In the genomic region with DNA sequence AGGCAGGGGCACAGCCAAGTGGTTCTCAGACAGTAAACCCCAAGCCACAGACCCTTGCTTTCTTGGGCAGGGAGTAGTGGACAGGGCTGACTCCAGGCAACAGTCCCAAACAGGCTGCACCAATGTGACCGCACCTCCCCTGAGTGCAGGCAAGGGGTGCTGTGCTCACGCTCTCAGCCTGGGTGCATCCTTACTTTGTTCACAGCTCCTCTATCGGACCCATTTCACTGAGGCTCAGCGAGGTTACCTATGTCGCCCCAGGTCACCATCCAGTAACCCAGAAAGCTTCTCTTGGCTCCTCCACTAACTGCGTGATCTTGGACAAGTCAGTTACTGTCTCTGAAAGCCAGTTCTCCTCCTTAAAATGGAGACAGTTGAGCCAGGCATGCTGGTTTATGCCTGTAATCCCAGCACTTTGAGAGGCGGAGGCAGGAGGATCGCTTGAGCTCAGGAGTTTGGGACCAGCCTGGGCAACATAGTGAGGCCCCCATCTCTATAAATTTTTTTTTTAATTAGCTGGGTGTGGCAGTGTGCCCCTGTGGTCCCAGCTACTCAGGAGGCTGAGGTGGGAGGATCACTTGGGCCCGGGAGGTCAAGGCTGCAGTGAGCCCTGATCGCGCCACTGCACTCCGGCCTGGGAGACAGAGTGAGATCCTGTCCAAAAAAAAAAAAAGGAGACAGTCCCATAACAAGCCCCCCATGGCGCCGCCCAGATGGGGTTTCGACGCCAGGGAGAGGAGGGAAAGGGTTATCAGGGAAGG, we compare ENCODE assay signal across 8 cellular contexts. TPM values are rescaled to one million over a fixed set of nuclear protein-coding genes. Genes with fewer than 3 reads are reported as not detected.
DNase-seq lines count a peak whose midpoint lies in the region; ATAC-seq and TF ChIP-seq lines count a peak whose summit lies in the region.

No MANE protein-coding gene starts in this region.

- H4K8ac ChIP-seq in mesendoderm (ENCODE audit: low read depth, low read length): no peak overlapping the region

- H3K23ac ChIP-seq in mesendoderm (ENCODE audit: low read length): no peak overlapping the region

- H3K56ac ChIP-seq in mesendoderm (ENCODE audit: low read length): peak overlapping the region; percentile 84

- no peak for TF ChIP-seq POLR2A in heart left ventricle (IDR thresholded peaks at IDR 0.05)

- peak overlapping the region in 4 of 5 experiments; percentile 70 to 93 (median 88) for H3K27ac Mint-ChIP-seq in brain

- H3K79me2 ChIP-seq in mesendoderm (ENCODE audit: control insufficient read depth, insufficient read depth, low read length): no peaks in the 10 kb centered on the region

- intact Hi-C loops in heart left ventricle (cut with DNase I) (no loop called here), left ventricle myocardium superior (cut with micrococcal nuclease) (no loop called here), mucosa of descending colon (cut with DNase I, micrococcal nuclease) (no loop called here)

- no peak overlapping the region for H4K5ac ChIP-seq in mesendoderm (ENCODE audit: low read length)

- no peak overlapping the region for H3K18ac ChIP-seq in mesendoderm (ENCODE audit: low read length)

- H3K36me3 Mint-ChIP-seq in brain: peaks cover 19% of the 10 kb centered on the region

- no peak overlapping the region for H2AK5ac ChIP-seq in mesendoderm (ENCODE audit: low read length)

- no peaks in the 10 kb centered on the region for H3K79me1 ChIP-seq in mesendoderm (ENCODE audit: low read length)

- H2BK5ac ChIP-seq in mesendoderm (ENCODE audit: low read length): no peak overlapping the region

- no peak overlapping the region for H2BK15ac ChIP-seq in mesendoderm (replicated peaks; ENCODE audit: low read depth)

- peaks cover 10% of the 10 kb centered on the region for H3K4me1 Mint-ChIP-seq in brain

- WGBS in heart left ventricle, 4 donors: 39 to 49% (median 45%) methylated on average over 11 to 16 of the region's 16 CpGs
- no CpG with 5 or more reads among the region's 16 CpGs for WGBS in mesendoderm (ENCODE audit: extremely low coverage, insufficient coverage, low lambda C conversion rate)

- peaks cover 0 to 7% (median 0%) of the 10 kb centered on the region in 5 experiments for H3K9me3 Mint-ChIP-seq in brain

- H3K27me3 ChIP-seq in heart left ventricle (no peaks in the 10 kb centered on the region), mesendoderm (ENCODE audit: insufficient read depth, low read length, poor library complexity) (no peaks in the 10 kb centered on the region)

- DNase-seq in heart left ventricle (peak in 2 of 5 donors; percentile 34 to 37), left ventricle myocardium superior (no peak), mesendoderm (peak; percentile 14), NCI-H2171 treated with DMSO at 0.1 percent for 48 hours (lab: John Stamatoyannopoulos, UW) (no peak), GM19240 (ENCODE audit: insufficient read length, low spot score) (no peak), mucosa of descending colon (no peak)

- peak overlapping the region; percentile 63 for H3K4me2 ChIP-seq in mesendoderm (ENCODE audit: low read length)

- H3K27ac ChIP-seq in heart left ventricle (peak overlapping the region in 5 of 12 donors; percentile 42 to 79 (median 60)), mesendoderm (ENCODE audit: low read depth, low read length) (no peak overlapping the region)

- no peak overlapping the region for H3K4ac ChIP-seq in mesendoderm (ENCODE audit: low read depth, low read length)

- H3K4me3 Mint-ChIP-seq in brain: peak overlapping the region; percentile 90 to 92 (median 92)

- H3K36me3 ChIP-seq in heart left ventricle (peaks cover 0 to 18% (median 7%) of the 10 kb centered on the region in 9 donors), mesendoderm (ENCODE audit: control insufficient read depth, insufficient read depth, low read length) (no peaks in the 10 kb centered on the region), mucosa of descending colon (ENCODE audit: low read depth) (no peaks in the 10 kb centered on the region)

- peak overlapping the region; percentile 60 for H3K9ac ChIP-seq in mesendoderm (ENCODE audit: low read length)

- H3K9me3 ChIP-seq in heart left ventricle (peaks cover 0 to 6% (median 0%) of the 10 kb centered on the region in 12 donors), mucosa of descending colon (no peaks in the 10 kb centered on the region)

- H3K4me1 ChIP-seq in heart left ventricle (peaks cover 0 to 22% (median 13%) of the 10 kb centered on the region in 12 donors), mesendoderm (ENCODE audit: control insufficient read depth, low read depth, low read length) (no peaks in the 10 kb centered on the region), mucosa of descending colon (ENCODE audit: low read depth) (peaks cover 8% of the 10 kb centered on the region)

- no peak for TF ChIP-seq CTCF in heart left ventricle (IDR thresholded peaks at IDR 0.05)
- TF ChIP-seq CTCF in brain (conservative IDR thresholded peaks at IDR 0.05): no peak
- TF ChIP-seq CTCF in mucosa of descending colon (IDR thresholded peaks at IDR 0.05): no peak

- no peak overlapping the region for H2BK120ac ChIP-seq in mesendoderm (ENCODE audit: low read depth, low read length)

- H3K4me3 ChIP-seq in heart left ventricle (peak overlapping the region; percentile 66 to 97 (median 86)), mesendoderm (ENCODE audit: low read length) (peak overlapping the region; percentile 22), mucosa of descending colon (no peak overlapping the region)

- no peak for ATAC-seq in heart left ventricle
- ATAC-seq in left ventricle myocardium superior: no peak
- no peak for ATAC-seq in GM18909 (IDR thresholded peaks at IDR 0.05; ENCODE audit: poor library complexity, unreplicated experiment)
- no peak for ATAC-seq in mucosa of descending colon

- peaks cover 31% of the 10 kb centered on the region for H3K27me3 Mint-ChIP-seq in brain

RNA-seq across cellular contexts. Expression of a gene that starts 0.8 kb away (rescaled TPM):
- 10 to 100 TPM; 12.9 to 33.6 (median 21.8) TPM for total RNA-seq in heart left ventricle
- polyA plus RNA-seq in heart left ventricle: 10 to 100 TPM in 1 of 2 donors, 1 to 10 TPM in 1; 4.4 to 14.0 TPM
- total RNA-seq in left ventricle myocardium superior: 17.7 TPM
- polyA plus RNA-seq in brain (ENCODE audit: insufficient read depth, low read depth, low replicate concordance): 14.1 TPM
- polyA plus RNA-seq in mesendoderm (2013, experiment 1 of 2): 1.3 TPM
- 1.3 TPM for polyA plus RNA-seq in mesendoderm (2013, experiment 2 of 2)
- 10 to 100 TPM; 24.1 to 28.2 (median 27.2) TPM for total RNA-seq in mucosa of descending colon
